ENCODE assay signal across 37 cellular contexts in the genomic region with DNA sequence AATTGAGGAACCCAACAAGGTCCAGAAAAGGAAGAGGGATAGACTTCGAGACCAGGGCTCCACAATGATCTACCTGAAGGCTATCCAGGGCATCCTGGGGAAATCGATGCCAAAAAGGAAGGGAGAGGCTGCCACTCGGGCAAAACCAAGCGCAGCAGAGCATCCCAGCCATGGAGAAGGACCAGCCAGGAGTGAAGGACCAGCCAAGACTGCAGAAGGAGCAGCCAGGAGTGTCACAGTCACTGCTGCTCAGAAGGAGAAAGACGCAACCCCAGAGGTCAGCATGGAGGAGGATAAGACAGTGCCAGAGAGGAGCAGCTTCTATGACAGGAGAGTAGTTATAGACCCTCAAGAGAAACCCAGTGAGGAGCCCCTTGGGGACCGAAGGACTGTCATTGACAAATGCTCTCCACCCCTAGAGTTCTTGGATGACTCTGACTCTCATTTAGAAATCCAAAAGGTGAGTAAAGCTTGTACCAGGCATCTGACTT. TPM values are rescaled to one million over a fixed set of nuclear protein-coding genes. Genes with fewer than 3 reads are reported as not detected.
DNase-seq lines count a peak whose midpoint lies in the region; ATAC-seq, FAIRE-seq and TF ChIP-seq lines count a peak whose summit lies in the region.
"Had no signal": no experiment of that assay in that cellular context is flagged by ENCODE, and none has a peak within 500 bp of the region (broad histone marks: within the 10 kb centered on the region; RNA-seq: fewer than 3 reads in every experiment).

No MANE protein-coding gene starts in this region.

- no peak for ATAC-seq in GM12878
- no peak for ATAC-seq in sciatic nerve
- ATAC-seq in HG03025 (IDR thresholded peaks at IDR 0.05; ENCODE audit: low FRiP score, unreplicated experiment), result no peak
- ATAC-seq: left ventricle myocardium superior had no signal

- SMC1A ChIA-PET in GM12878 (lab: Charles Lee; ENCODE audit: uncharacterized antibody, unreplicated experiment), result interaction anchor here (0.7 kb wide), 1 partner anchor 40 kb away, joined by 3 read pairs; no protein-coding TSS in a partner anchor

- peaks cover 24% of the 10 kb centered on the region for H3K4me1 ChIP-seq in Loucy (ENCODE audit: insufficient read depth, low read length, poor library complexity, severe bottlenecking)
- no peaks in the 10 kb centered on the region for H3K4me1 ChIP-seq in GM12878 (ENCODE audit: control insufficient read depth, insufficient read depth, low read length)
- no peaks in the 10 kb centered on the region for H3K4me1 ChIP-seq in small intestine (ENCODE audit: control insufficient read depth in 2 of 2, insufficient read depth in 1 of 2, low read depth in 1 of 2, low read length in 1 of 2)
- H3K4me1 ChIP-seq: BLaER1, SJCRH30 had no signal

- TF ChIP-seq CTCF in Loucy (conservative IDR thresholded peaks at IDR 0.05; ENCODE audit: low read length), result no peak
- no peak for TF ChIP-seq CTCF in GM12878 (IDR thresholded peaks at IDR 0.05 in 2 of 3, conservative IDR thresholded peaks at IDR 0.05 in 1 of 3; ENCODE audit: control insufficient read depth in 2 of 3, extremely low read depth in 1 of 3, insufficient read depth in 1 of 3, low read depth in 3 of 3, low read length in 3 of 3)

- DNase-seq in activated effector memory CD4-positive, alpha-beta T cell treated with anti-CD3 and anti-CD28 coated beads, Interleukin-2, amount 50 U/mL, for 16 hours, result peak; percentile 49
- DNase-seq in activated effector memory CD4-positive, alpha-beta T cell treated with Interleukin-2 at 50 U/mL for 16 hours, result no peak
- DNase-seq in GM12878 (ENCODE audit: low read depth, low spot score) (no peak), sciatic nerve (ENCODE audit: low spot score) (peak; percentile 12), GM19239 (ENCODE audit: insufficient read length, low spot score) (no peak), small intestine (no peak)
- DNase-seq: ACHN; activated CD4-positive, CD25-positive, alpha-beta regulatory T cell treated with anti-CD3 and anti-CD28 coated beads, Interleukin-2, amount 50 U/mL, for 72 hours; activated gamma-delta T cell; amniotic stem cell; Calu3; DMS79 treated with DMSO at 0.1 percent for 48 hours; effector CD8-positive, alpha-beta T cell; glutamatergic neuron; islet precursor cell; KBM-7; left ventricle myocardium superior; MG63; NCI-H1105 treated with DMSO at 0.1 percent for 48 hours; NCI-H2029 treated with DMSO at 0.1 percent for 48 hours; NCI-H2227 treated with DMSO at 0.1 percent for 48 hours; nephron progenitor cell; right cardiac atrium; SJCRH30; stimulated activated CD4-positive, alpha-beta T cell treated with anti-CD3 and anti-CD28 coated beads, Interleukin-4, amount 100 ng/mL, for 24 hours; stimulated activated naive CD4-positive, alpha-beta T cell; testis had no signal

- no peak overlapping the region for H2AFZ ChIP-seq in Loucy (ENCODE audit: low read length)
- H2AFZ ChIP-seq in GM12878 (ENCODE audit: control insufficient read depth, low read depth, low read length), result no peak overlapping the region
- H2AFZ ChIP-seq: parathyroid adenoma had no signal

- H3K27ac ChIP-seq in GM12878 (ENCODE audit: control insufficient read depth, insufficient read depth), result no peak overlapping the region
- no peak overlapping the region for H3K27ac ChIP-seq in small intestine (ENCODE audit: low read depth in 1 of 2, low read length in 1 of 2)
- H3K27ac ChIP-seq: BLaER1, parathyroid adenoma, SJCRH30, testis had no signal

- no peak for TF ChIP-seq POLR2A in GM12878 (IDR thresholded peaks at IDR 0.05; ENCODE audit: low read depth, low read length)

- TF ChIP-seq EP300 in GM12878 (IDR thresholded peaks at IDR 0.05; ENCODE audit: borderline replicate concordance in 1 of 2, control insufficient read depth in 1 of 2, low read depth in 2 of 2, low read length in 2 of 2), result no peak

- H3K79me2 ChIP-seq in Loucy (ENCODE audit: insufficient read depth, low read length) (peaks cover 95% of the 10 kb centered on the region), GM12878 (ENCODE audit: control insufficient read depth, insufficient read depth, low read length) (peaks cover 44% of the 10 kb centered on the region)

- CTCF ChIA-PET in GM12878 (lab: Yijun Ruan, JAX), result interaction anchor here (0.6 to 1.4 kb wide), 2 partner anchors 10 to 109 kb away, joined by 3 read pairs; no protein-coding TSS in a partner anchor

- no peaks in the 10 kb centered on the region for H3F3A ChIP-seq in Loucy (ENCODE audit: low read depth)

- no peaks in the 10 kb centered on the region for H3K9me2 ChIP-seq in Loucy (replicated peaks; ENCODE audit: low read depth, low read length)

- peaks cover 41% of the 10 kb centered on the region for H4K20me1 ChIP-seq in Loucy (ENCODE audit: insufficient read depth, low read length, poor library complexity, severe bottlenecking)
- H4K20me1 ChIP-seq in GM12878 (ENCODE audit: control insufficient read depth, insufficient read depth), result no peaks in the 10 kb centered on the region

- H3K4me2 ChIP-seq in Loucy (ENCODE audit: low read depth, low read length, poor library complexity, severe bottlenecking) (peak overlapping the region; percentile 33), GM12878 (ENCODE audit: control insufficient read depth, insufficient read depth) (no peak overlapping the region)
- H3K4me2 ChIP-seq: BLaER1 had no signal

- RAD21 ChIA-PET in GM12878 (lab: Charles Lee; ENCODE audit: unreplicated experiment), result interaction anchor here (2.1 kb wide), 1 partner anchor 12 kb away, joined by 7 read pairs; a partner anchor contains a TSS

- no peak overlapping the region for H3K4me3 ChIP-seq in Loucy (ENCODE audit: low read length, poor library complexity, severe bottlenecking)
- H3K4me3 ChIP-seq in GM12878, result no peak overlapping the region; the same call in 1 of the 2 replicates
- H3K4me3 ChIP-seq in small intestine (ENCODE audit: low read depth in 1 of 2, low read length in 2 of 2), result no peak overlapping the region
- H3K4me3 ChIP-seq: BLaER1, HAP-1, MG63, SJCRH30, testis had no signal

- intact Hi-C loops in GM12878 (cut with micrococcal nuclease; ENCODE audit: unreplicated experiment), result no loop called here
- intact Hi-C loops in sciatic nerve (cut with DNase I), result no loop called here

- no peak for TF ChIP-seq RAD21 in GM12878 (IDR thresholded peaks at IDR 0.05; ENCODE audit: insufficient read depth, low read depth, low read length)

- H3K9me3 ChIP-seq in Loucy (ENCODE audit: insufficient read depth, low read depth, low read length) (no peaks in the 10 kb centered on the region), GM12878 (replicated peaks; ENCODE audit: control insufficient read depth, insufficient read depth, low read length) (no peaks in the 10 kb centered on the region), small intestine (ENCODE audit: control insufficient read depth, low read depth) (no peaks in the 10 kb centered on the region)
- H3K9me3 ChIP-seq: BLaER1, HAP-1, MG63, SJCRH30, testis had no signal

- H3K27me3 ChIP-seq in Loucy (ENCODE audit: insufficient read depth, low read length, poor library complexity, severe bottlenecking) (no peaks in the 10 kb centered on the region), GM12878 (replicated peaks in 1 of 2; ENCODE audit: control insufficient read depth in 2 of 2, insufficient read depth in 2 of 2, low read length in 1 of 2) (no peaks in the 10 kb centered on the region), small intestine (ENCODE audit: control insufficient read depth in 2 of 2, insufficient read depth in 2 of 2, low read length in 2 of 2) (no peaks in the 10 kb centered on the region)
- H3K27me3 ChIP-seq: BLaER1, MG63, SJCRH30, testis had no signal

- H3K36me3 ChIP-seq in Loucy (ENCODE audit: insufficient read depth, low read length), result peaks cover 49% of the 10 kb centered on the region
- H3K36me3 ChIP-seq in GM12878 (ENCODE audit: control insufficient read depth in 2 of 2, insufficient read depth in 2 of 2, low read length in 1 of 2), result peaks cover 11 to 25% of the 10 kb centered on the region in 2 experiments; a peak in 3 of 4 replicates
- peaks cover 10 to 13% of the 10 kb centered on the region in 2 donors for H3K36me3 ChIP-seq in small intestine (ENCODE audit: control insufficient read depth in 2 of 2, insufficient read depth in 2 of 2, low read length in 2 of 2)

- 81% methylated on average over 6 of the region's 6 CpGs for WGBS in GM12878 (ENCODE audit: insufficient coverage, insufficient replicate concordance, low lambda C conversion rate, missing lambda C conversion rate)
- WGBS in small intestine, 3 donors, result 86 to 96% (median 94%) methylated on average over 6 of the region's 6 CpGs

- in situ Hi-C loops in GM12878 (cut with MboI), result no loop called here

- POLR2A ChIA-PET in GM12878 (lab: Charles Lee), result interaction anchor here (0.8 kb wide), 1 partner anchor 40 kb away, joined by 4 read pairs; no protein-coding TSS in a partner anchor

- FAIRE-seq in GM12878 (lab: Jason Lieb, UNC) (no peak), GM19239 (lab: Jason Lieb, UNC) (no peak), small intestine (lab: Jason Lieb, UNC) (no peak)
- FAIRE-seq: colon, HTR-8/SVneo had no signal

- no peak overlapping the region for H3K9ac ChIP-seq in Loucy (ENCODE audit: low read depth, low read length, poor library complexity, severe bottlenecking)
- no peak overlapping the region for H3K9ac ChIP-seq in GM12878 (ENCODE audit: control insufficient read depth, insufficient read depth, low read length)
- H3K9ac ChIP-seq: BLaER1, parathyroid adenoma had no signal

- TSS peak; percentile 30 for BruUV-seq in GM12878 (replicated peaks; lab: Mats Ljungman, UMichigan)

RNA-seq across cellular contexts. Expression of a gene that starts 12.0 kb away (rescaled TPM):
- total RNA-seq in GM12878 (2013; cell fraction: nucleolus; rRNA removed), result 43.3 and 48.1 TPM in 2 replicates
- total RNA-seq in GM12878 (2014; rRNA removed), result 7.7 and 10.0 TPM in 2 replicates
- 22.0 and 23.9 TPM in 2 replicates for total RNA-seq in GM12878 (2014; rRNA removed; fragmentation: Illumina TruSeq; extraction: Trizol)
- total RNA-seq in GM12878 (2021), result 31.8 and 36.5 TPM in 2 replicates
- 18.4 TPM for polyA plus RNA-seq in GM12878 (2011; ENCODE audit: low read depth)
- polyA plus RNA-seq in GM12878 (2011; rRNA removed), result 21.6 and 22.1 TPM in 2 replicates
- 20.8 and 21.3 TPM in 2 replicates for polyA plus RNA-seq in GM12878 (2011; cell fraction: cytosol; rRNA removed)
- 25.2 and 26.0 TPM in 2 replicates for polyA plus RNA-seq in GM12878 (2011; cell fraction: nucleus; rRNA removed)
- 19.7 and 24.1 TPM in 2 replicates for polyA plus RNA-seq in GM12878 (2012)
- polyA plus RNA-seq in GM12878 (2014; fragmentation: Illumina TruSeq; extraction: Trizol), result 27.3 and 28.1 TPM in 2 replicates
- 1 to 10 TPM; 5.7 to 9.1 TPM for polyA plus RNA-seq in GM12878 (2014; fragmentation: Nextera tagmentation; extraction: Ambion mirVana)
- polyA plus RNA-seq in GM12878 (2014; rRNA removed), result 25.7 and 25.8 TPM in 2 replicates
- 1 to 10 TPM; 4.2 to 5.6 TPM for polyA plus RNA-seq in GM12878 (2016; fragmentation: Nextera tagmentation; extraction: Ambion mirVana)
- 29.6 and 51.2 TPM in 2 replicates for polyA minus RNA-seq in GM12878 (2011; rRNA and poly(A)+ RNA removed)
- polyA minus RNA-seq in GM12878 (2011; cell fraction: cytosol; rRNA and poly(A)+ RNA removed), result 9.1 and 14.0 TPM in 2 replicates
- polyA minus RNA-seq in GM12878 (2011; cell fraction: nucleus; rRNA and poly(A)+ RNA removed), result 30.2 and 59.0 TPM in 2 replicates
- 31.7 TPM for total RNA-seq in sciatic nerve
- polyA plus RNA-seq in small intestine, result 10 to 100 TPM; 13.8 to 19.5 (median 15.2) TPM

RNA-seq across cellular contexts. Expression of a gene that starts 32.5 kb away (rescaled TPM):
- total RNA-seq in GM12878 (2013; cell fraction: nucleolus; rRNA removed), result 4.3 and 5.2 TPM in 2 replicates
- total RNA-seq in GM12878 (2014; rRNA removed) (0.73 TPM in 1 of 2 replicates, not detected in the other), GM12878 (2014; rRNA removed; fragmentation: Illumina TruSeq; extraction: Trizol) (0.55 and 0.67 TPM in 2 replicates), GM12878 (2021) (1.4 and 2.2 TPM in 2 replicates), sciatic nerve (2.1 TPM)
- 1.7 TPM for polyA plus RNA-seq in GM12878 (2011; ENCODE audit: low read depth)
- polyA plus RNA-seq in GM12878 (2011; rRNA removed) (1.7 and 1.8 TPM in 2 replicates), GM12878 (2014; fragmentation: Illumina TruSeq; extraction: Trizol) (0.60 TPM in 1 of 2 replicates, not detected in the other), GM12878 (2014; fragmentation: Nextera tagmentation; extraction: Ambion mirVana) (under 1 TPM; 0.35 to 0.58 TPM), GM12878 (2014; rRNA removed) (1.0 and 2.4 TPM in 2 replicates), GM12878 (2016; fragmentation: Nextera tagmentation; extraction: Ambion mirVana) (1 to 10 TPM; 1.0 to 1.1 TPM), small intestine (10 to 100 TPM; 10.8 to 21.9 (median 18.2) TPM)
- polyA plus RNA-seq in GM12878 (2011; cell fraction: cytosol; rRNA removed), result 2.2 and 2.4 TPM in 2 replicates
- 7.3 and 9.8 TPM in 2 replicates for polyA plus RNA-seq in GM12878 (2011; cell fraction: nucleus; rRNA removed)
- 1.0 and 2.7 TPM in 2 replicates for polyA plus RNA-seq in GM12878 (2012)
- polyA minus RNA-seq in GM12878 (2011; rRNA and poly(A)+ RNA removed), result 0.88 and 2.3 TPM in 2 replicates
- polyA minus RNA-seq in GM12878 (2011; cell fraction: cytosol; rRNA and poly(A)+ RNA removed), result 1.9 TPM in 1 of 2 replicates, not detected in the other
- 2.4 and 2.9 TPM in 2 replicates for polyA minus RNA-seq in GM12878 (2011; cell fraction: nucleus; rRNA and poly(A)+ RNA removed)
- total RNA-seq: epithelial cell of proximal tubule, left ventricle myocardium superior, right cardiac atrium, RPMI7951, SJCRH30, urinary bladder had no signal

Comparison
In these comparisons a context has a peak if more than half of its experiments do, and no peak if none do; other contexts are left out.
1. DNase-seq: peak in activated effector memory CD4-positive, alpha-beta T cell treated with anti-CD3 and anti-CD28 coated beads, Interleukin-2, amount 50 U/mL, for 16 hours (single experiment) and sciatic nerve (single experiment); none in activated effector memory CD4-positive, alpha-beta T cell treated with Interleukin-2 at 50 U/mL for 16 hours (single experiment), GM12878 (single experiment), GM19239 (single experiment) and small intestine (single experiment).